8 cellular contexts compared by ENCODE assay signal in the genomic region with DNA sequence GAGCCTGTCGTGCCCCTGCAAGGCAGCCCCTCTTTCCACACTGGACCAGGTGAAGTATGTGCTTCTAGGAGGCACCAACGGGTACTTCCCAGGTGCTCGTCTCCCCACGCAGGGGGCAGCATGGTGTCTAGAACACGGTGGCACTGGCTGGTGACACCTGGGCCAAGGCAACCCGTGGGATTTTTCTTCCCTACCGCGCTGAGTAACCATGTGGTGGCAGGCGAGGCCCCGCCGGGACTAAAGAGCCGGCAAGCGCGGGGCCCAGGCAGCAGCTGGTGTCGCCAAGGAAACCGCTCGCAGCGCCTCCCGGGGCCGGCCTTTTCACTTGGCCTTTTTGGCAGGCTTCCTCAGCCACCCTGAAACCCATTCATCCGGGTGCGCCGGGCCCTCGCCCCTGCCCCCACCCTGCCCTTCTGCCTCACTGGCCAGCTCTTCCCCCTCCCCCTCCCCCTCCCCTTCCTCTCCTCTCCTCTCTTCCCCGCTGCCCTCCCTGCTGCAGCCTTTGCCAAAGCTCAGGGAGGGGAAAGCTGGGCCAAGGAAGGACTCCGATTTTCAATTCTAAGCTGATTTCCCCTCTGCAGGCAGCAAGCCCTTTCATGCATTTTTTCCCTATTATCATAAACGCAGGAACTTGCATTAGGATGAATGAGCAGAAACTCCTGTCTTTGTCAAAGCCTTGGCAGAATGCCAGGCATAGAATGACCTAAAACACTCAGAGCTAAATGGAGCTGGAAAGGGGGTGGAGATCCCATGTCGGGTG.
DNase-seq lines count a peak whose midpoint lies in the region; ATAC-seq, FAIRE-seq and TF ChIP-seq lines count a peak whose summit lies in the region.

No MANE protein-coding gene starts in this region.

- TF ChIP-seq RAD21 in neural cell (conservative IDR thresholded peaks at IDR 0.05) = peak; percentile 78

- peak; percentile 53 for TF ChIP-seq EP300 in neural cell (conservative IDR thresholded peaks at IDR 0.05; ENCODE audit: poor library complexity, severe bottlenecking)

- no peaks in the 10 kb centered on the region for H3K9me3 ChIP-seq in Karpas-422 (ENCODE audit: low read length)
- no peaks in the 10 kb centered on the region for H3K9me3 ChIP-seq in neural cell (ENCODE audit: low read length)

- peak; percentile 94 for ATAC-seq in GM21723 (IDR thresholded peaks at IDR 0.05; ENCODE audit: unreplicated experiment)

- peak; percentile 36 for FAIRE-seq in RCC 7860 (lab: Jason Lieb, UNC)

- H3K9me2 ChIP-seq in Karpas-422 (replicated peaks; ENCODE audit: insufficient read depth, low read length) (no peaks in the 10 kb centered on the region), neural cell (ENCODE audit: insufficient read depth, low read length) (no peaks in the 10 kb centered on the region)

- no peaks in the 10 kb centered on the region for H3F3A ChIP-seq in neural cell (ENCODE audit: insufficient read depth, low read length, poor library complexity, severe bottlenecking)

- TF ChIP-seq CTCF in fibroblast of the aortic adventitia (IDR thresholded peaks at IDR 0.05; ENCODE audit: insufficient read depth, low read length) (peak; percentile 40), neural cell (IDR thresholded peaks at IDR 0.05; ENCODE audit: poor library complexity, severe bottlenecking) (peak; percentile 71)

- H2AFZ ChIP-seq in Karpas-422 (ENCODE audit: low read length) = no peak overlapping the region
- peak overlapping the region; percentile 73 for H2AFZ ChIP-seq in neural cell (ENCODE audit: low read depth, low read length)

- H3K79me2 ChIP-seq in Karpas-422 (ENCODE audit: low read length) (no peaks in the 10 kb centered on the region), neural cell (replicated peaks; ENCODE audit: insufficient read depth, low read length) (no peaks in the 10 kb centered on the region)

- DNase-seq in DMS114 treated with DMSO at 0.1 percent for 48 hours (lab: John Stamatoyannopoulos, UW; ENCODE audit: unreplicated experiment) (peak; percentile 59), Karpas-422 (peak; percentile 92), RCC 7860 (ENCODE audit: low spot score) (peak; percentile 71), fibroblast of the aortic adventitia (ENCODE audit: low read depth) (peak; percentile 95), stromal cell of bone marrow (ENCODE audit: low read depth) (peak; percentile 62)
- DNase-seq in activated T-helper 9 cell treated with anti-CD3 and anti-CD28 coated beads, Interleukin-2, amount 50 U/mL, for 16 hours (ENCODE audit: low read depth) = peak; percentile 70

- H3K4me2 ChIP-seq in Karpas-422 (ENCODE audit: low read depth, low read length, poor library complexity, severe bottlenecking) (peak overlapping the region; percentile 35), neural cell (ENCODE audit: low read length) (peak overlapping the region; percentile 54)

- H4K20me1 ChIP-seq in Karpas-422 (ENCODE audit: insufficient read depth, low read depth, low read length) (no peaks in the 10 kb centered on the region; the same call in 1 of the 2 replicates), neural cell (ENCODE audit: insufficient read depth) (no peaks in the 10 kb centered on the region)

- H3K4me3 ChIP-seq in Karpas-422 (ENCODE audit: low read length) = no peak overlapping the region
- H3K4me3 ChIP-seq in fibroblast of the aortic adventitia (ENCODE audit: low read depth, low read length) = peak overlapping the region; percentile 5
- H3K4me3 ChIP-seq in neural cell (ENCODE audit: low read length) = peak overlapping the region; percentile 48

- H3K36me3 ChIP-seq in Karpas-422 (ENCODE audit: insufficient read depth, low read length) = no peaks in the 10 kb centered on the region
- no peaks in the 10 kb centered on the region for H3K36me3 ChIP-seq in neural cell (ENCODE audit: insufficient read depth, low read length)

- H3K27ac ChIP-seq in Karpas-422 (ENCODE audit: low read length) (no peak overlapping the region), neural cell (ENCODE audit: low read length) (peak overlapping the region; percentile 92)

- H3K27me3 ChIP-seq in Karpas-422 (ENCODE audit: low read length) (no peaks in the 10 kb centered on the region), neural cell (ENCODE audit: insufficient read depth, low read depth, low read length) (no peaks in the 10 kb centered on the region)

- 0 out of 2 replicates have a peak overlapping the region, but pooled peaks have one; percentile 5 for H3K9ac ChIP-seq in Karpas-422 (ENCODE audit: low read length)
- H3K9ac ChIP-seq in neural cell (ENCODE audit: low read length) = peak overlapping the region; percentile 67

- H3K4me1 ChIP-seq in Karpas-422 (ENCODE audit: low read length) = peaks cover 15% of the 10 kb centered on the region

TF ChIP-seq in neural cell, 6 proteins besides CTCF, POLR2A, EP300 and RAD21:
- TF ChIP-seq SMC3 (conservative IDR thresholded peaks at IDR 0.05; ENCODE audit: poor library complexity) (peak; percentile 80), POLR2AphosphoS5 (IDR thresholded peaks at IDR 0.05) (peak; percentile 18), EZH2 (IDR thresholded peaks at IDR 0.05; ENCODE audit: borderline replicate concordance, insufficient read depth, low read length, poor library complexity, severe bottlenecking) (no peak), TAF1 (IDR thresholded peaks at IDR 0.05; ENCODE audit: low read depth) (no peak), MXI1 (conservative IDR thresholded peaks at IDR 0.05; ENCODE audit: poor library complexity, severe bottlenecking) (peak; percentile 65)
- TF ChIP-seq, protein P1, sequence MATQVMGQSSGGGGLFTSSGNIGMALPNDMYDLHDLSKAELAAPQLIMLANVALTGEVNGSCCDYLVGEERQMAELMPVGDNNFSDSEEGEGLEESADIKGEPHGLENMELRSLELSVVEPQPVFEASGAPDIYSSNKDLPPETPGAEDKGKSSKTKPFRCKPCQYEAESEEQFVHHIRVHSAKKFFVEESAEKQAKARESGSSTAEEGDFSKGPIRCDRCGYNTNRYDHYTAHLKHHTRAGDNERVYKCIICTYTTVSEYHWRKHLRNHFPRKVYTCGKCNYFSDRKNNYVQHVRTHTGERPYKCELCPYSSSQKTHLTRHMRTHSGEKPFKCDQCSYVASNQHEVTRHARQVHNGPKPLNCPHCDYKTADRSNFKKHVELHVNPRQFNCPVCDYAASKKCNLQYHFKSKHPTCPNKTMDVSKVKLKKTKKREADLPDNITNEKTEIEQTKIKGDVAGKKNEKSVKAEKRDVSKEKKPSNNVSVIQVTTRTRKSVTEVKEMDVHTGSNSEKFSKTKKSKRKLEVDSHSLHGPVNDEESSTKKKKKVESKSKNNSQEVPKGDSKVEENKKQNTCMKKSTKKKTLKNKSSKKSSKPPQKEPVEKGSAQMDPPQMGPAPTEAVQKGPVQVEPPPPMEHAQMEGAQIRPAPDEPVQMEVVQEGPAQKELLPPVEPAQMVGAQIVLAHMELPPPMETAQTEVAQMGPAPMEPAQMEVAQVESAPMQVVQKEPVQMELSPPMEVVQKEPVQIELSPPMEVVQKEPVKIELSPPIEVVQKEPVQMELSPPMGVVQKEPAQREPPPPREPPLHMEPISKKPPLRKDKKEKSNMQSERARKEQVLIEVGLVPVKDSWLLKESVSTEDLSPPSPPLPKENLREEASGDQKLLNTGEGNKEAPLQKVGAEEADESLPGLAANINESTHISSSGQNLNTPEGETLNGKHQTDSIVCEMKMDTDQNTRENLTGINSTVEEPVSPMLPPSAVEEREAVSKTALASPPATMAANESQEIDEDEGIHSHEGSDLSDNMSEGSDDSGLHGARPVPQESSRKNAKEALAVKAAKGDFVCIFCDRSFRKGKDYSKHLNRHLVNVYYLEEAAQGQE (IDR thresholded peaks at IDR 0.05; ENCODE audit: borderline replicate concordance) = no peak
TF ChIP-seq in neural cell: peak in this region for 3.
